In genomic region chr1:150268706-150269403, GRCh38 we compare ENCODE assay signal across 8 cellular contexts. TPM values are rescaled to one million over a fixed set of nuclear protein-coding genes. Genes with fewer than 3 reads are reported as not detected.
DNase-seq lines count a peak whose midpoint lies in the region; ATAC-seq, FAIRE-seq and TF ChIP-seq lines count a peak whose summit lies in the region.

Gene APH1A (minus strand): TSS chr1:150269016. CDS start chr1:150268810, 206 bp downstream.

- H3K27me3 ChIP-seq in Caco-2 (replicated peaks; ENCODE audit: control insufficient read depth, insufficient read depth, low read length) (no peaks in the 10 kb centered on the region), HUES48 (ENCODE audit: control insufficient read depth, insufficient read depth, low read length) (no peaks in the 10 kb centered on the region), NT2/D1 (ENCODE audit: insufficient read depth, insufficient read length) (no peaks in the 10 kb centered on the region), H1 (replicated peaks in 1 of 4; ENCODE audit: control insufficient read depth in 3 of 4, extremely low read depth in 1 of 4, insufficient read depth in 3 of 4, low read length in 3 of 4) (no peaks in the 10 kb centered on the region), mesenchymal stem cell (ENCODE audit: control insufficient read depth in 1 of 2, insufficient read depth in 1 of 2, low read length in 2 of 2) (no peaks in the 10 kb centered on the region)

- DNase-seq in Caco-2: peak; percentile 95 to 97
- peak; percentile 99 for DNase-seq in NT2/D1 (ENCODE audit: low read depth, low spot score)
- peak; percentile 71 to 88 (median 85) for DNase-seq in activated CD8-positive, alpha-beta memory T cell treated with anti-CD3 and anti-CD28 coated beads for 48 hours (ENCODE audit: low read depth in 2 of 3, low spot score in 2 of 3)
- peak; percentile 92 to 95 for DNase-seq in H1 (ENCODE audit: low read depth in 1 of 2, low spot score in 2 of 2)
- DNase-seq in mesenchymal stem cell: peak; percentile 96
- DNase-seq in stimulated activated CD8-positive, alpha-beta memory T cell treated with anti-CD3 and anti-CD28 coated beads, Interleukin-12 subunit alpha, Interleukin-12 subunit beta, amount 100 ng/mL, for 24 hours (ENCODE audit: extremely low read depth): peak; percentile 88

- H2BK120ac ChIP-seq in H1 (replicated peaks; ENCODE audit: low read depth, low read length) (no peak within 1 kb of the TSS), mesenchymal stem cell (ENCODE audit: low read depth, low read length) (peak within 1 kb of the TSS; percentile 50)

- H2BK12ac ChIP-seq in H1 (ENCODE audit: low read depth, low read length) (peak within 1 kb of the TSS; percentile 61), mesenchymal stem cell (ENCODE audit: low read length in 2 of 2) (no peak within 1 kb of the TSS)

- peaks cover 8 to 20% of the 10 kb centered on the region in 2 experiments; a peak in 3 of 4 replicates for H3K79me2 ChIP-seq in H1 (ENCODE audit: control insufficient read depth in 1 of 2, insufficient read depth in 2 of 2, low read length in 2 of 2)

- H3K4me1 ChIP-seq in Caco-2: no peaks in the 10 kb centered on the region
- peaks cover 20% of the 10 kb centered on the region for H3K4me1 ChIP-seq in HUES48 (ENCODE audit: control insufficient read depth, insufficient read depth, low read length)
- H3K4me1 ChIP-seq in NT2/D1 (ENCODE audit: insufficient read depth, insufficient read length): peaks cover 20% of the 10 kb centered on the region
- peaks cover 8 to 13% (median 10%) of the 10 kb centered on the region in 4 experiments; a peak in 6 of 7 replicates for H3K4me1 ChIP-seq in H1 (replicated peaks in 1 of 4; ENCODE audit: control insufficient read depth in 3 of 4, insufficient read depth in 4 of 4, low read length in 3 of 4)
- peaks cover 11% of the 10 kb centered on the region for H3K4me1 ChIP-seq in mesenchymal stem cell (ENCODE audit: control insufficient read depth, insufficient read depth, low read depth, low read length)

- no peaks in the 10 kb centered on the region for H3K27me3 Mint-ChIP-seq in Caco-2 (ENCODE audit: insufficient read depth, unreplicated experiment)

- no peaks in the 10 kb centered on the region for H3K9me3 Mint-ChIP-seq in Caco-2 (ENCODE audit: unreplicated experiment)

- FAIRE-seq in H1 (lab: Jason Lieb, UNC): peak; percentile 65

- H4K91ac ChIP-seq in H1 (replicated peaks; ENCODE audit: insufficient read length, low read length) (peak within 1 kb of the TSS; percentile 58), mesenchymal stem cell (ENCODE audit: low read length) (peak within 1 kb of the TSS; percentile 61)

- H3K36me3 ChIP-seq in Caco-2 (ENCODE audit: control insufficient read depth, insufficient read depth, low read length) (no peaks in the 10 kb centered on the region; the same call in 1 of the 2 replicates), HUES48 (ENCODE audit: control insufficient read depth, insufficient read depth, low read length) (peaks cover 36% of the 10 kb centered on the region), NT2/D1 (ENCODE audit: insufficient read depth, insufficient read length, low read length) (peaks cover 37% of the 10 kb centered on the region), H1 (ENCODE audit: control insufficient read depth in 2 of 4, insufficient read depth in 4 of 4, low read length in 3 of 4) (peaks cover 14 to 33% (median 26%) of the 10 kb centered on the region in 4 experiments), mesenchymal stem cell (ENCODE audit: control insufficient read depth in 1 of 2, insufficient read depth in 2 of 2, low read depth in 1 of 2, low read length in 2 of 2) (peaks cover 14 to 33% of the 10 kb centered on the region in 2 experiments)

- intact Hi-C loops in Caco-2 (cut with micrococcal nuclease; ENCODE audit: unreplicated experiment): loop anchor here (1.0 to 2.0 kb wide), 2 partner anchors 14 to 33 kb away; partner anchors contain the start of genes ANP32E and CIART

- H3K9me3 ChIP-seq in Caco-2 (no peaks in the 10 kb centered on the region), HUES48 (ENCODE audit: control insufficient read depth, insufficient read depth, low read length) (no peaks in the 10 kb centered on the region), NT2/D1 (ENCODE audit: insufficient read depth, low read length) (no peaks in the 10 kb centered on the region), H1 (ENCODE audit: insufficient read depth in 2 of 2, low read depth in 1 of 2, low read length in 1 of 2) (no peaks in the 10 kb centered on the region), mesenchymal stem cell (ENCODE audit: control insufficient read depth, low read length) (no peaks in the 10 kb centered on the region)

- peaks cover 11% of the 10 kb centered on the region; the same call in 1 of the 2 replicates for H3K79me1 ChIP-seq in H1 (ENCODE audit: low read depth, low read length)
- peaks cover 13% of the 10 kb centered on the region for H3K79me1 ChIP-seq in mesenchymal stem cell (replicated peaks; ENCODE audit: low read length, poor library complexity, severe bottlenecking)

- H4K5ac ChIP-seq in H1 (ENCODE audit: insufficient read length, low read depth, low read length): peak within 1 kb of the TSS; percentile 79

- peak within 1 kb of the TSS; percentile 51; the same call in 1 of the 2 replicates for H3K18ac ChIP-seq in H1 (ENCODE audit: extremely low read depth, low read length)
- H3K18ac ChIP-seq in mesenchymal stem cell (ENCODE audit: low read depth in 1 of 2, low read length in 2 of 2): peak within 1 kb of the TSS; percentile 50 to 95

- TF ChIP-seq EP300 in H1 (IDR thresholded peaks at IDR 0.05; ENCODE audit: borderline replicate concordance in 1 of 2, low read depth in 2 of 2, low read length in 2 of 2): peak in 1 of 2 experiments; percentile 83; a peak in 1 of 3 replicates

- peaks cover 5% of the 10 kb centered on the region for H3K36me3 Mint-ChIP-seq in Caco-2 (ENCODE audit: insufficient read depth, unreplicated experiment)

- H3K4me3 ChIP-seq in Caco-2 (ENCODE audit: low read depth, low read length): peak within 1 kb of the TSS; percentile 68
- peak within 1 kb of the TSS; percentile 99 for H3K4me3 ChIP-seq in HUES48 (ENCODE audit: low read depth, low read length)
- H3K4me3 ChIP-seq in NT2/D1 (ENCODE audit: insufficient read length, low read depth): peak within 1 kb of the TSS; percentile 98
- H3K4me3 ChIP-seq in H1 (ENCODE audit: extremely low read depth in 1 of 4, insufficient read depth in 2 of 4, low read depth in 3 of 4, low read length in 4 of 4): peak within 1 kb of the TSS; percentile 81 to 99 (median 96)
- peak within 1 kb of the TSS; percentile 68 to 100 for H3K4me3 ChIP-seq in mesenchymal stem cell (ENCODE audit: insufficient read depth in 1 of 2, low read depth in 1 of 2, low read length in 2 of 2)

- TF ChIP-seq CTCF in Caco-2 (IDR thresholded peaks at IDR 0.05; ENCODE audit: insufficient read depth in 1 of 2, low read depth in 1 of 2, low read length in 1 of 2, severe bottlenecking in 1 of 2, unreplicated experiment in 1 of 2) (no peak), H1 (IDR thresholded peaks at IDR 0.05; ENCODE audit: control extremely low read depth in 1 of 3, insufficient read depth in 1 of 3, low read depth in 1 of 3, low read length in 3 of 3) (no peak)

- POLR2A ChIA-PET in Caco-2 (lab: Charles Lee) (interaction anchor here (0.6 to 1.0 kb wide), 2 partner anchors 9 to 174 kb away, joined by 3 read pairs; no protein-coding TSS in a partner anchor), H1 (lab: Charles Lee; ENCODE audit: partially characterized antibody) (interaction anchor here (0.6 to 25.2 kb wide), 15 partner anchors 11 to 247 kb away, joined by 3 to 535 read pairs (median 4); partner anchors contain the start of genes ANP32E, CA14, CIART and RPRD2)

- H3K27ac ChIP-seq in HUES48 (ENCODE audit: low read depth, low read length) (peak within 1 kb of the TSS; percentile 94), H1 (ENCODE audit: low read depth, low read length) (peak within 1 kb of the TSS; percentile 69), mesenchymal stem cell (ENCODE audit: low read length, poor library complexity, severe bottlenecking) (peak within 1 kb of the TSS; percentile 64)

- peak within 1 kb of the TSS; percentile 95 to 100 for H3K4me2 ChIP-seq in H1 (ENCODE audit: insufficient read depth in 1 of 2, low read depth in 2 of 2, low read length in 2 of 2)
- H3K4me2 ChIP-seq in mesenchymal stem cell (ENCODE audit: low read length, poor library complexity, severe bottlenecking): peak within 1 kb of the TSS; percentile 85

- BruUV-seq in Caco-2 (replicated peaks; lab: Mats Ljungman, UMichigan): no TSS peak

- H2BK20ac ChIP-seq in H1 (ENCODE audit: low read length): 0 out of 2 replicates have a peak within 1 kb of the TSS, but pooled peaks have one; percentile 82

- CTCF ChIA-PET in Caco-2 (lab: Charles Lee) (no interaction called here), H1 (lab: Charles Lee; ENCODE audit: partially characterized antibody) (interaction anchor here (1.1 to 16.5 kb wide), 3 partner anchors 13 to 30 kb away, joined by 4 to 326 read pairs (median 43); partner anchors contain the start of genes CA14 and CIART)

- TF ChIP-seq POLR2A in H1 (IDR thresholded peaks at IDR 0.05; ENCODE audit: control extremely low read depth in 1 of 2, low read depth in 2 of 2, low read length in 2 of 2): no peak; a peak in 1 of 3 replicates

- 1% methylated on average over 38 of the region's 49 CpGs; no CpG with 5 or more reads in 1 of the 2 experiments for WGBS in H1 (ENCODE audit: extremely low coverage in 1 of 2, insufficient coverage in 1 of 2, insufficient read length in 1 of 2, insufficient replicate concordance in 2 of 2, low coverage in 1 of 2, low lambda C conversion rate in 2 of 2, missing lambda C conversion rate in 1 of 2), 2 experiments
- 1% methylated on average over 40 of the region's 49 CpGs for WGBS in mesenchymal stem cell

- peak; percentile 85 for ATAC-seq in GM21390 (IDR thresholded peaks at IDR 0.05; ENCODE audit: unreplicated experiment)

- peak within 1 kb of the TSS; percentile 87 for H3K4me3 Mint-ChIP-seq in Caco-2 (ENCODE audit: unreplicated experiment)

- TF ChIP-seq RAD21 in H1 (IDR thresholded peaks at IDR 0.05 in 1 of 2, conservative IDR thresholded peaks at IDR 0.05 in 1 of 2; ENCODE audit: low read depth in 2 of 2, low read length in 2 of 2): no peak

- peaks cover 14% of the 10 kb centered on the region for H3K4me1 Mint-ChIP-seq in Caco-2 (ENCODE audit: low read depth, unreplicated experiment)

- peak within 1 kb of the TSS; percentile 83 for H3K4ac ChIP-seq in H1 (replicated peaks; ENCODE audit: insufficient read length, low read depth, low read length)
- H3K4ac ChIP-seq in mesenchymal stem cell (ENCODE audit: low read depth in 1 of 2, low read length in 2 of 2): peak within 1 kb of the TSS; percentile 75 to 95

- no peak within 1 kb of the TSS for H3K14ac ChIP-seq in H1 (ENCODE audit: insufficient read length)
- peak within 1 kb of the TSS in 1 of 2 experiments; percentile 84 for H3K14ac ChIP-seq in mesenchymal stem cell (ENCODE audit: low read length in 2 of 2)

- H4K20me1 ChIP-seq in H1 (replicated peaks in 1 of 2; ENCODE audit: control insufficient read depth in 1 of 2, insufficient read depth in 2 of 2, low read length in 2 of 2): peaks cover 3 to 4% of the 10 kb centered on the region in 2 experiments

- H2BK5ac ChIP-seq in H1 (ENCODE audit: low read depth, low read length): peak within 1 kb of the TSS; percentile 80
- H2BK5ac ChIP-seq in mesenchymal stem cell (ENCODE audit: low read depth, low read length, poor library complexity, severe bottlenecking): peak within 1 kb of the TSS; percentile 59

- H2AFZ ChIP-seq in H1 (ENCODE audit: low read length) (no peak within 1 kb of the TSS), mesenchymal stem cell (ENCODE audit: low read depth, low read length) (peak within 1 kb of the TSS; percentile 84)

- peak within 1 kb of the TSS; percentile 72; the same call in 1 of the 2 replicates for H2AK5ac ChIP-seq in H1 (ENCODE audit: low read depth, low read length)
- H2AK5ac ChIP-seq in mesenchymal stem cell (ENCODE audit: low read length, severe bottlenecking): peak within 1 kb of the TSS; percentile 24

- H4K8ac ChIP-seq in H1 (ENCODE audit: extremely low read depth, insufficient read depth, low read length) (peak within 1 kb of the TSS; percentile 73; the same call in 1 of the 2 replicates), mesenchymal stem cell (ENCODE audit: low read length) (peak within 1 kb of the TSS; percentile 95)

- H3K23ac ChIP-seq in H1 (ENCODE audit: insufficient read length): no peak within 1 kb of the TSS
- H3K23ac ChIP-seq in mesenchymal stem cell (ENCODE audit: low read length in 2 of 2): no peak within 1 kb of the TSS

- H2BK15ac ChIP-seq in H1 (ENCODE audit: low read length): no peak within 1 kb of the TSS; the same call in 1 of the 2 replicates
- H2BK15ac ChIP-seq in mesenchymal stem cell (ENCODE audit: low read depth, poor library complexity, severe bottlenecking): peak within 1 kb of the TSS; percentile 84

- H3K23me2 ChIP-seq in H1 (ENCODE audit: low read depth, low read length): peaks cover 10% of the 10 kb centered on the region

- peak within 1 kb of the TSS; percentile 80 for H3K9ac ChIP-seq in HUES48 (ENCODE audit: low read depth, low read length)
- H3K9ac ChIP-seq in NT2/D1 (ENCODE audit: insufficient read length, low read depth): peak within 1 kb of the TSS; percentile 97
- peak within 1 kb of the TSS; percentile 56 to 89 (median 84) for H3K9ac ChIP-seq in H1 (replicated peaks in 1 of 4; ENCODE audit: extremely low read depth in 1 of 4, low read depth in 3 of 4, low read length in 3 of 4)
- H3K9ac ChIP-seq in mesenchymal stem cell (ENCODE audit: low read length): peak within 1 kb of the TSS; percentile 98

- H3K56ac ChIP-seq in H1 (replicated peaks; ENCODE audit: insufficient read length, low read depth, low read length): peak within 1 kb of the TSS; percentile 47

- peak within 1 kb of the TSS; percentile 60 for H3K27ac Mint-ChIP-seq in Caco-2 (ENCODE audit: unreplicated experiment)

RNA-seq across cellular contexts. Expression of gene APH1A, which starts in this region (rescaled TPM):
- total RNA-seq in Caco-2 (2022): 93.8 and 96.7 TPM in 2 replicates
- 110 and 111 TPM in 2 replicates for total RNA-seq in H1 (2021; fragmentation: NEBNext Ultra II Directional; extraction: Animal tissue kit (Norgen Biotek cat#: 25700))
- polyA plus RNA-seq in H1 (2011; rRNA removed): 183 and 188 TPM in 2 replicates
- polyA plus RNA-seq in H1 (2011; cell fraction: cytosol; rRNA removed): 157 TPM
- 218 TPM for polyA plus RNA-seq in H1 (2011; cell fraction: nucleus; rRNA removed)
- 89.8 to 118 TPM (median 111 TPM) in 4 replicates for polyA plus RNA-seq in H1 (2012, experiment 1 of 2)
- polyA plus RNA-seq in H1 (2012, experiment 2 of 2): 169 TPM
- polyA plus RNA-seq in H1 (2013, experiment 1 of 2): 75.6 TPM
- 85.8 TPM for polyA plus RNA-seq in H1 (2013, experiment 2 of 2)
- polyA minus RNA-seq in H1 (2011; rRNA and poly(A)+ RNA removed): 138 and 140 TPM in 2 replicates
- polyA minus RNA-seq in H1 (2011; cell fraction: cytosol; rRNA and poly(A)+ RNA removed): 57.2 TPM
- polyA minus RNA-seq in H1 (2011; cell fraction: nucleus; rRNA and poly(A)+ RNA removed): 97.0 TPM
- 79.8 TPM for polyA plus RNA-seq in mesenchymal stem cell (2013, experiment 1 of 2)
- 80.8 TPM for polyA plus RNA-seq in mesenchymal stem cell (2013, experiment 2 of 2)

Comparison
In these comparisons a context has a peak if more than half of its experiments do, and no peak if none do; other contexts are left out.
1. Peak in every context shown above with its lines: DNase-seq, ATAC-seq, H3K4me3 ChIP-seq and H3K27ac ChIP-seq.